In genomic region chr1:6675936-6676335, GRCh38 we compare ENCODE assay signal across 23 cellular contexts. TPM values are rescaled to one million over a fixed set of nuclear protein-coding genes. Genes with fewer than 3 reads are reported as not detected.
A peak's percentile ranks its signal among the peaks of the same experiment; 100 is the strongest.
DNase-seq lines count a peak whose midpoint lies in the region; ATAC-seq and TF ChIP-seq lines count a peak whose summit lies in the region.
"Had no signal": no experiment of that assay in that cellular context is flagged by ENCODE, and none has a peak within 500 bp of the region (broad histone marks: within the 10 kb centered on the region; RNA-seq: fewer than 3 reads in every experiment).

No MANE protein-coding gene starts in this region.

- no peaks in the 10 kb centered on the region for H3K27me3 ChIP-seq in left ventricle myocardium inferior (ENCODE audit: low read depth)
- H3K27me3 ChIP-seq in right cardiac atrium (ENCODE audit: control insufficient read depth, insufficient read depth), result no peaks in the 10 kb centered on the region
- no peaks in the 10 kb centered on the region for H3K27me3 ChIP-seq in mesenchymal stem cell (ENCODE audit: control insufficient read depth in 1 of 2, insufficient read depth in 1 of 2, low read length in 2 of 2)
- no peaks in the 10 kb centered on the region for H3K27me3 ChIP-seq in hepatocyte
- H3K27me3 ChIP-seq in SK-N-SH (ENCODE audit: insufficient read depth), result no peaks in the 10 kb centered on the region
- H3K27me3 ChIP-seq: BLaER1, MG63 had no signal

- no peaks in the 10 kb centered on the region for H3K9me2 ChIP-seq in hepatocyte (replicated peaks; ENCODE audit: insufficient read depth)
- H3K9me2 ChIP-seq in SK-N-SH, result no peaks in the 10 kb centered on the region

- H3K9me3 Mint-ChIP-seq in progenitor cell of endocrine pancreas (ENCODE audit: low read depth), result no peaks in the 10 kb centered on the region
- H3K9me3 Mint-ChIP-seq: CD4-positive, CD25-positive, alpha-beta regulatory T cell had no signal

- WGBS in right cardiac atrium, result 88% methylated on average over 2 of the region's 2 CpGs
- WGBS in mesenchymal stem cell, result 100% methylated on average over 1 of the region's 2 CpGs
- 96% methylated on average over 2 of the region's 2 CpGs for WGBS in hepatocyte (ENCODE audit: low lambda C conversion rate, missing lambda C conversion rate)
- WGBS in SK-N-SH (ENCODE audit: low lambda C conversion rate), result 98% methylated on average over 2 of the region's 2 CpGs

- H3K27ac Mint-ChIP-seq in progenitor cell of endocrine pancreas, result no peak overlapping the region

- peaks cover 21% of the 10 kb centered on the region for H3K36me3 Mint-ChIP-seq in progenitor cell of endocrine pancreas (ENCODE audit: insufficient read depth)

- no peak overlapping the region for H3K4me3 ChIP-seq in left ventricle myocardium inferior
- no peak overlapping the region for H3K4me3 ChIP-seq in right cardiac atrium (ENCODE audit: low read length)
- no peak overlapping the region for H3K4me3 ChIP-seq in epithelial cell of proximal tubule (ENCODE audit: low read depth, low read length)
- no peak overlapping the region for H3K4me3 ChIP-seq in mesenchymal stem cell (ENCODE audit: insufficient read depth in 1 of 2, low read depth in 1 of 2, low read length in 2 of 2)
- H3K4me3 ChIP-seq in hepatocyte, result no peak overlapping the region
- H3K4me3 ChIP-seq in SK-N-SH (ENCODE audit: low read depth in 2 of 2, low read length in 1 of 2), result no peak overlapping the region
- H3K4me3 ChIP-seq: BLaER1, GM23248, MG63, SK-N-MC had no signal

- no peak overlapping the region for H2AK5ac ChIP-seq in mesenchymal stem cell (ENCODE audit: low read length, severe bottlenecking)

- H3F3A ChIP-seq in SK-N-SH (replicated peaks; ENCODE audit: insufficient read depth), result peaks cover 7% of the 10 kb centered on the region

- H3K27ac ChIP-seq in left ventricle myocardium inferior (replicated peaks) (peak overlapping the region; percentile 37), right cardiac atrium (ENCODE audit: low read length) (no peak overlapping the region), mesenchymal stem cell (ENCODE audit: low read length, poor library complexity, severe bottlenecking) (peak overlapping the region; percentile 92), hepatocyte (no peak overlapping the region), SK-N-SH (ENCODE audit: low read depth in 2 of 2, low read length in 1 of 2) (no peak overlapping the region)
- H3K27ac ChIP-seq: BLaER1, GM23248, RWPE1, SK-N-MC had no signal

- no peak overlapping the region for H3K9ac ChIP-seq in mesenchymal stem cell (ENCODE audit: low read length)
- no peak overlapping the region for H3K9ac ChIP-seq in SK-N-SH
- H3K9ac ChIP-seq: BLaER1, GM23248 had no signal

- H3K18ac ChIP-seq in mesenchymal stem cell (ENCODE audit: low read depth in 1 of 2, low read length in 2 of 2), result no peak overlapping the region

- peaks cover 42% of the 10 kb centered on the region for H3K4me1 ChIP-seq in left ventricle myocardium inferior
- no peaks in the 10 kb centered on the region for H3K4me1 ChIP-seq in right cardiac atrium (ENCODE audit: control insufficient read depth, insufficient read depth, low read length)
- H3K4me1 ChIP-seq in mesenchymal stem cell (ENCODE audit: control insufficient read depth, insufficient read depth, low read depth, low read length), result peaks cover 9% of the 10 kb centered on the region
- no peaks in the 10 kb centered on the region for H3K4me1 ChIP-seq in hepatocyte (ENCODE audit: insufficient read depth)
- peaks cover 0 to 21% of the 10 kb centered on the region in 2 experiments; a peak in 2 of 4 replicates for H3K4me1 ChIP-seq in SK-N-SH (ENCODE audit: control insufficient read depth in 1 of 2, insufficient read depth in 2 of 2, low read depth in 1 of 2, low read length in 1 of 2)
- H3K4me1 ChIP-seq: BLaER1 had no signal

- H4K20me1 ChIP-seq in hepatocyte (ENCODE audit: insufficient read depth, poor library complexity, severe bottlenecking), result no peaks in the 10 kb centered on the region
- H4K20me1 ChIP-seq in SK-N-SH (ENCODE audit: insufficient read depth), result no peaks in the 10 kb centered on the region

- no peak overlapping the region for H4K8ac ChIP-seq in mesenchymal stem cell (ENCODE audit: low read length)

- POLR2A ChIA-PET in SK-N-SH (lab: Yijun Ruan, JAX), result no interaction called here

- TF ChIP-seq EP300 in SK-N-SH (IDR thresholded peaks at IDR 0.05; ENCODE audit: borderline replicate concordance in 1 of 2, low read depth in 1 of 2, low read length in 1 of 2), result no peak

- no peak overlapping the region for H3K14ac ChIP-seq in mesenchymal stem cell (ENCODE audit: low read length in 2 of 2)

- no peak overlapping the region for H3K23ac ChIP-seq in mesenchymal stem cell (ENCODE audit: low read length in 2 of 2)

- H3K9me3 ChIP-seq in left ventricle myocardium inferior (replicated peaks) (no peaks in the 10 kb centered on the region), right cardiac atrium (ENCODE audit: control insufficient read depth, low read length) (no peaks in the 10 kb centered on the region), mesenchymal stem cell (ENCODE audit: control insufficient read depth, low read length) (no peaks in the 10 kb centered on the region), hepatocyte (ENCODE audit: low read depth) (no peaks in the 10 kb centered on the region), SK-N-SH (no peaks in the 10 kb centered on the region)
- H3K9me3 ChIP-seq: BLaER1, MG63 had no signal

- H2AFZ ChIP-seq in mesenchymal stem cell (ENCODE audit: low read depth, low read length), result no peak overlapping the region
- H2AFZ ChIP-seq in hepatocyte, result no peak overlapping the region
- H2AFZ ChIP-seq in SK-N-SH (ENCODE audit: low read depth), result no peak overlapping the region
- H2AFZ ChIP-seq: GM23248 had no signal

- no peaks in the 10 kb centered on the region for H3K27me3 Mint-ChIP-seq in progenitor cell of endocrine pancreas
- H3K27me3 Mint-ChIP-seq: CD4-positive, CD25-positive, alpha-beta regulatory T cell had no signal

- no peak for ATAC-seq in right cardiac atrium
- ATAC-seq: Panc1 had no signal

- no peak for TF ChIP-seq RAD21 in SK-N-SH (IDR thresholded peaks at IDR 0.05; ENCODE audit: low read length)

- H2BK5ac ChIP-seq in mesenchymal stem cell (ENCODE audit: low read depth, low read length, poor library complexity, severe bottlenecking), result no peak overlapping the region

- DNase-seq in left ventricle myocardium inferior (no peak), right cardiac atrium (no peak), epithelial cell of proximal tubule (ENCODE audit: low read depth) (peak; percentile 54), mesenchymal stem cell (no peak), hepatocyte (ENCODE audit: low spot score) (no peak), SK-N-SH (no peak), progenitor cell of endocrine pancreas (ENCODE audit: low spot score, unreplicated experiment) (no peak)
- DNase-seq: CD4-positive, CD25-positive, alpha-beta regulatory T cell; DMS53; GM23248; H7; MG63; NCI-H1105 treated with DMSO at 0.1 percent for 48 hours; NCI-H1694; NCI-H2029 treated with DMSO at 0.1 percent for 48 hours; NCI-H446 treated with DMSO at 0.1 percent for 48 hours; NCI-H526; NCI-H82; SIG-M5 had no signal

- H4K91ac ChIP-seq in mesenchymal stem cell (ENCODE audit: low read length), result no peak overlapping the region

- H3K36me3 ChIP-seq in left ventricle myocardium inferior (peaks cover 64% of the 10 kb centered on the region), mesenchymal stem cell (ENCODE audit: control insufficient read depth in 1 of 2, insufficient read depth in 2 of 2, low read depth in 1 of 2, low read length in 2 of 2) (peaks cover 20 to 69% of the 10 kb centered on the region in 2 experiments), hepatocyte (replicated peaks; ENCODE audit: insufficient read depth, low read depth) (no peaks in the 10 kb centered on the region), SK-N-SH (replicated peaks in 1 of 2; ENCODE audit: control insufficient read depth in 1 of 2, insufficient read depth in 2 of 2, low read length in 1 of 2) (peaks cover 41 to 46% of the 10 kb centered on the region in 2 experiments)

- intact Hi-C loops in left ventricle myocardium inferior (cut with micrococcal nuclease) (no loop called here), right cardiac atrium (cut with DNase I) (no loop called here)

- no peak for TF ChIP-seq CTCF in left ventricle myocardium inferior (IDR thresholded peaks at IDR 0.05; ENCODE audit: borderline replicate concordance)
- TF ChIP-seq CTCF in epithelial cell of proximal tubule (conservative IDR thresholded peaks at IDR 0.05; ENCODE audit: low read depth, low read length), result no peak
- no peak for TF ChIP-seq CTCF in hepatocyte (IDR thresholded peaks at IDR 0.05; ENCODE audit: poor library complexity)
- TF ChIP-seq CTCF in SK-N-SH (IDR thresholded peaks at IDR 0.05), result no peak
- no peak for TF ChIP-seq CTCF in progenitor cell of endocrine pancreas (IDR thresholded peaks at IDR 0.05; ENCODE audit: unreplicated experiment)

- no peak overlapping the region for H2BK120ac ChIP-seq in mesenchymal stem cell (ENCODE audit: low read depth, low read length)

- CTCF ChIA-PET in SK-N-SH (lab: Yijun Ruan, JAX), result interaction anchor here (1.1 to 1.7 kb wide), 2 partner anchors 11 to 26 kb away, joined by 4 to 5 read pairs; partner anchors contain the start of gene DNAJC11

- no peak overlapping the region for H3K4me2 ChIP-seq in mesenchymal stem cell (ENCODE audit: low read length, poor library complexity, severe bottlenecking)
- H3K4me2 ChIP-seq in hepatocyte, result no peak overlapping the region
- no peak overlapping the region for H3K4me2 ChIP-seq in SK-N-SH
- H3K4me2 ChIP-seq: BLaER1 had no signal

- no peak overlapping the region for H2BK12ac ChIP-seq in mesenchymal stem cell (ENCODE audit: low read length in 2 of 2)

- no peak overlapping the region for H3K4me3 Mint-ChIP-seq in progenitor cell of endocrine pancreas (ENCODE audit: low read depth)
- H3K4me3 Mint-ChIP-seq: CD4-positive, CD25-positive, alpha-beta regulatory T cell had no signal

- H3K4ac ChIP-seq in mesenchymal stem cell (ENCODE audit: low read depth in 1 of 2, low read length in 2 of 2), result no peak overlapping the region

- peaks cover 20% of the 10 kb centered on the region for H3K79me1 ChIP-seq in mesenchymal stem cell (replicated peaks; ENCODE audit: low read length, poor library complexity, severe bottlenecking)

- no peaks in the 10 kb centered on the region for H3K79me2 ChIP-seq in hepatocyte
- peaks cover 4% of the 10 kb centered on the region; the same call in 1 of the 2 replicates for H3K79me2 ChIP-seq in SK-N-SH (ENCODE audit: insufficient read depth)

- no peaks in the 10 kb centered on the region for H3K4me1 Mint-ChIP-seq in progenitor cell of endocrine pancreas (ENCODE audit: low read depth)

- H2BK15ac ChIP-seq in mesenchymal stem cell (ENCODE audit: low read depth, poor library complexity, severe bottlenecking), result no peak overlapping the region

RNA-seq across cellular contexts. Expression of gene DNAJC11, which starts 25.7 kb away (rescaled TPM):
- total RNA-seq in left ventricle myocardium inferior (73.6 TPM), right cardiac atrium (10 to 100 TPM; 50.5 to 65.6 (median 56.6) TPM), epithelial cell of proximal tubule (32.8 and 41.3 TPM in 2 replicates), hepatocyte (35.3 and 47.9 TPM in 2 replicates), progenitor cell of endocrine pancreas (64.1 and 65.8 TPM in 2 replicates)
- polyA plus RNA-seq in right cardiac atrium (37.5 TPM), hepatocyte (39.5 and 43.0 TPM in 2 replicates), SK-N-SH (2012; rRNA removed) (35.5 and 38.2 TPM in 2 replicates)
- 39.1 TPM for polyA plus RNA-seq in mesenchymal stem cell (2013, experiment 1 of 2)
- polyA plus RNA-seq in mesenchymal stem cell (2013, experiment 2 of 2), result 38.6 TPM
- polyA plus RNA-seq in SK-N-SH (2012; cell fraction: cytosol; rRNA removed), result 29.5 and 29.9 TPM in 2 replicates
- 71.0 and 76.7 TPM in 2 replicates for polyA plus RNA-seq in SK-N-SH (2012; cell fraction: nucleus; rRNA removed)

RNA-seq across cellular contexts. Expression of gene THAP3, which starts 51.3 kb away (rescaled TPM):
- total RNA-seq in left ventricle myocardium inferior, result 14.9 TPM
- total RNA-seq in right cardiac atrium, result 10 to 100 TPM; 10.2 to 17.9 (median 14.3) TPM
- 20.8 TPM for polyA plus RNA-seq in right cardiac atrium
- total RNA-seq in epithelial cell of proximal tubule, result 15.8 and 24.0 TPM in 2 replicates
- 13.9 TPM for polyA plus RNA-seq in mesenchymal stem cell (2013, experiment 1 of 2)
- 12.8 TPM for polyA plus RNA-seq in mesenchymal stem cell (2013, experiment 2 of 2)
- 13.0 and 13.2 TPM in 2 replicates for total RNA-seq in hepatocyte
- 18.9 and 26.5 TPM in 2 replicates for polyA plus RNA-seq in hepatocyte
- 10.0 and 11.1 TPM in 2 replicates for polyA plus RNA-seq in SK-N-SH (2012; rRNA removed)
- 5.4 and 7.7 TPM in 2 replicates for polyA plus RNA-seq in SK-N-SH (2012; cell fraction: cytosol; rRNA removed)
- polyA plus RNA-seq in SK-N-SH (2012; cell fraction: nucleus; rRNA removed), result 25.0 and 36.2 TPM in 2 replicates
- 22.9 TPM in 2 replicates for total RNA-seq in progenitor cell of endocrine pancreas

Comparison
In these comparisons a context has a peak if more than half of its experiments do, and no peak if none do; other contexts are left out.
1. H3K27ac ChIP-seq: peak in left ventricle myocardium inferior (single experiment) and mesenchymal stem cell (single experiment); none in right cardiac atrium (single experiment), hepatocyte (single experiment) and SK-N-SH (0 of 2).